Comparison of ENCODE assay signal across 11 cellular contexts in the genomic region with DNA sequence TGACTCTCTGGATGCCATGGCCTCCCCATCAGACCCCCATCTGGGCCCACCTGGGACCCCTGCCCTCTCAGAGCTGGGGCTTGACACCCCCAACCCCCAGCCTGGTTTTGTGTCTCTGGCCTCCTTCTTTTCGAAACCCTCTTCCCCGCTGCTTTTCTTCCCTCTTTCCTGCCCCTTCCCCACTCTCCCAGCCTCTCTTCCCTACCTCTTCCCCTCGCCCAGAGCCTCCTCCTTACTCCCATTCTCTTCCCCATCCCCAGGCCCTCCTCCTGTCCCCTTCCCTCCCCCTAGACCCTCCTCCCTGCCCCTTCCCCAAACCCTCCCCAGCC. TPM values are rescaled to one million over a fixed set of nuclear protein-coding genes. Genes with fewer than 3 reads are reported as not detected.
DNase-seq lines count a peak whose midpoint lies in the region; ATAC-seq and TF ChIP-seq lines count a peak whose summit lies in the region.
"Had no signal": no experiment of that assay in that cellular context is flagged by ENCODE, and none has a peak within 500 bp of the region (broad histone marks: within the 10 kb centered on the region; RNA-seq: fewer than 3 reads in every experiment).

No MANE protein-coding gene starts in this region.

- no peak for TF ChIP-seq CTCF in CD8-positive, alpha-beta T cell (IDR thresholded peaks at IDR 0.05)
- TF ChIP-seq CTCF in HFF-Myc (IDR thresholded peaks at IDR 0.05; ENCODE audit: low read depth, low read length, missing control alignments): no peak

- no peak overlapping the region for H3K4me3 ChIP-seq in CD8-positive, alpha-beta T cell (ENCODE audit: low read depth, low read length)
- peak overlapping the region; percentile 49 for H3K4me3 ChIP-seq in HFF-Myc (replicated peaks; ENCODE audit: low read depth, low read length)
- H3K4me3 ChIP-seq: ovary had no signal

- H3K9me3 ChIP-seq in CD8-positive, alpha-beta T cell (ENCODE audit: low read length): no peaks in the 10 kb centered on the region

- DNase-seq in CD8-positive, alpha-beta T cell: no peak
- no peak for DNase-seq in HFF-Myc (ENCODE audit: extremely low read depth, low read depth)
- no peak for DNase-seq in activated naive CD8-positive, alpha-beta T cell treated with anti-CD3 and anti-CD28 coated beads, Interleukin-2, amount 50 U/mL, for 24 hours
- no peak for DNase-seq in memory B cell (ENCODE audit: low spot score in 2 of 2)
- DNase-seq in C1 segment of cervical spinal cord (lab: John Stamatoyannopoulos, UW): no peak
- DNase-seq in NCI-H187 (lab: John Stamatoyannopoulos, UW): no peak
- no peak for DNase-seq in iPS-NIHi7 (ENCODE audit: extremely low spot score)
- DNase-seq in NCI-H82 treated with DMSO at 0.1 percent for 48 hours (lab: John Stamatoyannopoulos, UW; ENCODE audit: unreplicated experiment): no peak
- DNase-seq: ovary; stimulated activated CD4-positive, alpha-beta T cell treated with anti-CD3 and anti-CD28 coated beads, Interleukin-1b, Interleukin-23, amount 100 ng/mL, for 48 hours had no signal

- CTCF ChIA-PET in CD8-positive, alpha-beta T cell (lab: Charles Lee): interaction anchor here (1.2 kb wide), 1 partner anchor 16 kb away, joined by 3 read pairs; no protein-coding TSS in a partner anchor

- peaks cover 54% of the 10 kb centered on the region for H3K4me1 ChIP-seq in CD8-positive, alpha-beta T cell (ENCODE audit: insufficient read depth, low read length)

- H3K9me3 Mint-ChIP-seq in CD8-positive, alpha-beta T cell: no peaks in the 10 kb centered on the region
- no peaks in the 10 kb centered on the region for H3K9me3 Mint-ChIP-seq in activated naive CD8-positive, alpha-beta T cell treated with anti-CD3 and anti-CD28 coated beads, Interleukin-2, amount 50 U/mL, for 24 hours
- H3K9me3 Mint-ChIP-seq in memory B cell: no peaks in the 10 kb centered on the region

- POLR2A ChIA-PET in CD8-positive, alpha-beta T cell (lab: Charles Lee): interaction anchor here (1.2 to 1.3 kb wide), 2 partner anchors 10 to 19 kb away, joined by 3 read pairs; no protein-coding TSS in a partner anchor

- peaks cover 10% of the 10 kb centered on the region for H3K27me3 ChIP-seq in CD8-positive, alpha-beta T cell (ENCODE audit: insufficient read depth, low read length)
- H3K27me3 ChIP-seq: ovary had no signal

- H3K4me1 Mint-ChIP-seq in CD8-positive, alpha-beta T cell (ENCODE audit: low read depth): peaks cover 44% of the 10 kb centered on the region
- peaks cover 55% of the 10 kb centered on the region for H3K4me1 Mint-ChIP-seq in activated naive CD8-positive, alpha-beta T cell treated with anti-CD3 and anti-CD28 coated beads, Interleukin-2, amount 50 U/mL, for 24 hours
- peaks cover 48% of the 10 kb centered on the region for H3K4me1 Mint-ChIP-seq in memory B cell

- H3K27ac ChIP-seq in CD8-positive, alpha-beta T cell (ENCODE audit: low read depth, low read length): no peak overlapping the region
- H3K27ac ChIP-seq: epithelial cell of prostate, ovary had no signal

- intact Hi-C loops in CD8-positive, alpha-beta T cell (cut with DNase I, micrococcal nuclease): loop anchor here (5.0 kb wide), 1 partner anchor 204 kb away; a partner anchor contains a TSS

- no peaks in the 10 kb centered on the region for H3K36me3 Mint-ChIP-seq in CD8-positive, alpha-beta T cell
- peaks cover 8% of the 10 kb centered on the region for H3K36me3 Mint-ChIP-seq in activated naive CD8-positive, alpha-beta T cell treated with anti-CD3 and anti-CD28 coated beads, Interleukin-2, amount 50 U/mL, for 24 hours (ENCODE audit: low read depth)
- peaks cover 7% of the 10 kb centered on the region for H3K36me3 Mint-ChIP-seq in memory B cell

- no peaks in the 10 kb centered on the region for H3K36me3 ChIP-seq in CD8-positive, alpha-beta T cell (ENCODE audit: insufficient read depth, low read length)
- H3K36me3 ChIP-seq: ovary had no signal

- no peak for ATAC-seq in CD8-positive, alpha-beta T cell
- no peak for ATAC-seq in activated naive CD8-positive, alpha-beta T cell treated with anti-CD3 and anti-CD28 coated beads, Interleukin-2, amount 50 U/mL, for 24 hours
- ATAC-seq in memory B cell (ENCODE audit: low read depth): no peak

- peaks cover 23% of the 10 kb centered on the region for H3K27me3 Mint-ChIP-seq in CD8-positive, alpha-beta T cell (ENCODE audit: low read depth)
- peaks cover 35% of the 10 kb centered on the region for H3K27me3 Mint-ChIP-seq in activated naive CD8-positive, alpha-beta T cell treated with anti-CD3 and anti-CD28 coated beads, Interleukin-2, amount 50 U/mL, for 24 hours
- H3K27me3 Mint-ChIP-seq in memory B cell: peaks cover 1% of the 10 kb centered on the region

- H3K27ac Mint-ChIP-seq in CD8-positive, alpha-beta T cell: peak overlapping the region; percentile 66
- peak overlapping the region; percentile 59 for H3K27ac Mint-ChIP-seq in activated naive CD8-positive, alpha-beta T cell treated with anti-CD3 and anti-CD28 coated beads, Interleukin-2, amount 50 U/mL, for 24 hours
- peak overlapping the region; percentile 92 for H3K27ac Mint-ChIP-seq in memory B cell

- peak overlapping the region; percentile 88 for H3K4me3 Mint-ChIP-seq in CD8-positive, alpha-beta T cell
- peak overlapping the region; percentile 78 for H3K4me3 Mint-ChIP-seq in activated naive CD8-positive, alpha-beta T cell treated with anti-CD3 and anti-CD28 coated beads, Interleukin-2, amount 50 U/mL, for 24 hours
- peak overlapping the region; percentile 85 for H3K4me3 Mint-ChIP-seq in memory B cell

RNA-seq across cellular contexts. Expression of a gene that starts 2.1 kb away (rescaled TPM):
- 10 to 100 TPM; 18.3 to 19.8 TPM for total RNA-seq in CD8-positive, alpha-beta T cell

RNA-seq across cellular contexts. Expression of a gene that starts 30.9 kb away (rescaled TPM):
- total RNA-seq in CD8-positive, alpha-beta T cell: 1 to 10 TPM; 1.4 to 1.6 TPM

RNA-seq across cellular contexts. Expression of a gene that starts 51.4 kb away (rescaled TPM):
- 10 to 100 TPM; 94.0 to 95.9 TPM for total RNA-seq in CD8-positive, alpha-beta T cell

RNA-seq across cellular contexts. Expression of a gene that starts 58.0 kb away (rescaled TPM):
- 1 to 10 TPM; 1.7 to 1.9 TPM for total RNA-seq in CD8-positive, alpha-beta T cell
